ENCODE assay signal across 15 cellular contexts in genomic region chr19:8336072-8336569, GRCh38. TPM values are rescaled to one million over a fixed set of nuclear protein-coding genes. Genes with fewer than 3 reads are reported as not detected.
DNase-seq lines count a peak whose midpoint lies in the region; ATAC-seq, FAIRE-seq and TF ChIP-seq lines count a peak whose summit lies in the region.
"Had no signal": no experiment of that assay in that cellular context is flagged by ENCODE, and none has a peak within 500 bp of the region (broad histone marks: within the 10 kb centered on the region; RNA-seq: fewer than 3 reads in every experiment).

No MANE protein-coding gene starts in this region.

- POLR2A ChIA-PET in PC-9 (lab: Charles Lee; ENCODE audit: unreplicated experiment), result interaction anchor here (0.6 kb wide), 1 partner anchor 82 kb away, joined by 3 read pairs; no protein-coding TSS in a partner anchor

- H3K4me2 ChIP-seq in PC-9, result peak overlapping the region; percentile 70

- no peak for TF ChIP-seq POLR2A in suprapubic skin (IDR thresholded peaks at IDR 0.05)
- no peak for TF ChIP-seq POLR2A in GM12891 (IDR thresholded peaks at IDR 0.05; ENCODE audit: low read depth, low read length)

- no peaks in the 10 kb centered on the region for H3K27me3 ChIP-seq in PC-9 (ENCODE audit: insufficient read depth, low read depth)
- H3K27me3 ChIP-seq in suprapubic skin, result peaks cover 44% of the 10 kb centered on the region

- H4K20me1 ChIP-seq in PC-9 (ENCODE audit: insufficient read depth), result no peaks in the 10 kb centered on the region

- peak overlapping the region; percentile 58; the same call in 1 of the 2 replicates for H2AFZ ChIP-seq in PC-9

- 26% methylated on average over 20 of the region's 27 CpGs for WGBS in suprapubic skin

- peaks cover 90% of the 10 kb centered on the region for H3K27me3 Mint-ChIP-seq in activated naive CD4-positive, alpha-beta T cell treated with anti-CD3 and anti-CD28 coated beads, Interleukin-2, amount 10 ng/mL, durations not matched to agents 7 days and 5 days
- H3K27me3 Mint-ChIP-seq in endothelial cell (ENCODE audit: unreplicated experiment), result peaks cover 15% of the 10 kb centered on the region

- H3K9me3 ChIP-seq in PC-9 (ENCODE audit: insufficient read depth, low read depth) (no peaks in the 10 kb centered on the region), suprapubic skin (no peaks in the 10 kb centered on the region)
- H3K9me3 ChIP-seq: neutrophil had no signal

- no peaks in the 10 kb centered on the region for H3K79me2 ChIP-seq in PC-9 (ENCODE audit: low read depth)

- H3F3A ChIP-seq in PC-9 (ENCODE audit: insufficient read depth, low read depth), result peaks cover 14% of the 10 kb centered on the region

- H3K27ac Mint-ChIP-seq in activated naive CD4-positive, alpha-beta T cell treated with anti-CD3 and anti-CD28 coated beads, Interleukin-2, amount 10 ng/mL, durations not matched to agents 7 days and 5 days, result no peak overlapping the region
- no peak overlapping the region for H3K27ac Mint-ChIP-seq in endothelial cell (ENCODE audit: unreplicated experiment)
- H3K27ac Mint-ChIP-seq: CD4-positive, CD25-positive, alpha-beta regulatory T cell had no signal

- H3K9me2 ChIP-seq in PC-9 (ENCODE audit: insufficient read depth), result no peaks in the 10 kb centered on the region

- H3K36me3 Mint-ChIP-seq in activated naive CD4-positive, alpha-beta T cell treated with anti-CD3 and anti-CD28 coated beads, Interleukin-2, amount 10 ng/mL, durations not matched to agents 7 days and 5 days, result peaks cover 3% of the 10 kb centered on the region
- H3K36me3 Mint-ChIP-seq in endothelial cell (ENCODE audit: low read depth, unreplicated experiment), result peaks cover 19% of the 10 kb centered on the region

- no peak for TF ChIP-seq EP300 in suprapubic skin (IDR thresholded peaks at IDR 0.05)

- H3K9me3 Mint-ChIP-seq in activated naive CD4-positive, alpha-beta T cell treated with anti-CD3 and anti-CD28 coated beads, Interleukin-2, amount 10 ng/mL, durations not matched to agents 7 days and 5 days, result no peaks in the 10 kb centered on the region
- no peaks in the 10 kb centered on the region for H3K9me3 Mint-ChIP-seq in endothelial cell (ENCODE audit: unreplicated experiment)

- peak overlapping the region; percentile 66 for H3K4me3 Mint-ChIP-seq in activated naive CD4-positive, alpha-beta T cell treated with anti-CD3 and anti-CD28 coated beads, Interleukin-2, amount 10 ng/mL, durations not matched to agents 7 days and 5 days
- peak overlapping the region; percentile 66 for H3K4me3 Mint-ChIP-seq in endothelial cell (ENCODE audit: unreplicated experiment)

- peaks cover 8% of the 10 kb centered on the region for H3K4me1 Mint-ChIP-seq in activated naive CD4-positive, alpha-beta T cell treated with anti-CD3 and anti-CD28 coated beads, Interleukin-2, amount 10 ng/mL, durations not matched to agents 7 days and 5 days
- H3K4me1 Mint-ChIP-seq in endothelial cell (ENCODE audit: unreplicated experiment), result peaks cover 35% of the 10 kb centered on the region

- H3K36me3 ChIP-seq in PC-9 (ENCODE audit: low read depth) (no peaks in the 10 kb centered on the region), suprapubic skin (no peaks in the 10 kb centered on the region)
- H3K36me3 ChIP-seq: neutrophil had no signal

- intact Hi-C loops in PC-9 (cut with micrococcal nuclease; ENCODE audit: unreplicated experiment), result no loop called here

- no peak for ATAC-seq in HG02852 (IDR thresholded peaks at IDR 0.05; ENCODE audit: unreplicated experiment)

- no peak for DNase-seq in activated naive CD4-positive, alpha-beta T cell treated with anti-CD3 and anti-CD28 coated beads, Interleukin-2, amount 10 ng/mL, durations not matched to agents 7 days and 5 days
- no peak for DNase-seq in activated naive CD4-positive, alpha-beta T cell (lab: John Stamatoyannopoulos, UW)
- peak; percentile 53 to 56 for DNase-seq in PC-9
- no peak for DNase-seq in endothelial cell (ENCODE audit: low spot score)
- no peak for DNase-seq in suprapubic skin (ENCODE audit: low spot score in 2 of 2)
- DNase-seq in stimulated activated naive CD4-positive, alpha-beta T cell (lab: John Stamatoyannopoulos, UW), result no peak
- no peak for DNase-seq in GM12891 (ENCODE audit: insufficient read length, low spot score)
- DNase-seq: activated CD4-positive, alpha-beta T cell treated with anti-CD3 and anti-CD28 coated beads for 1 hour; aorta; NCI-H2081 had no signal

- H3K27ac ChIP-seq in PC-9 (0 out of 2 replicates have a peak overlapping the region, but pooled peaks have one; percentile 28), suprapubic skin (no peak overlapping the region)
- H3K27ac ChIP-seq: HL-60, neutrophil had no signal

- no peak for FAIRE-seq in GM12891 (lab: Jason Lieb, UNC)
- FAIRE-seq: islet of Langerhans had no signal

- H3K4me1 ChIP-seq in PC-9 (replicated peaks; ENCODE audit: insufficient read depth) (no peaks in the 10 kb centered on the region), suprapubic skin (peaks cover 27% of the 10 kb centered on the region)

- no peak for TF ChIP-seq CTCF in PC-9 (conservative IDR thresholded peaks at IDR 0.05)
- no peak for TF ChIP-seq CTCF in endothelial cell (IDR thresholded peaks at IDR 0.05; ENCODE audit: unreplicated experiment)
- TF ChIP-seq CTCF in suprapubic skin (IDR thresholded peaks at IDR 0.05), result no peak

- H3K4me3 ChIP-seq in PC-9, result peak overlapping the region; percentile 66; the same call in 1 of the 2 replicates
- H3K4me3 ChIP-seq in suprapubic skin, result peak overlapping the region; percentile 52

- BruUV-seq in PC-9 (replicated peaks; lab: Mats Ljungman, UMichigan), result no TSS peak

- CTCF ChIA-PET in activated naive CD4-positive, alpha-beta T cell treated with anti-CD3 and anti-CD28 coated beads, Interleukin-2, amount 10 ng/mL, durations not matched to agents 7 days and 5 days (lab: Charles Lee), result interaction anchor here (1.1 kb wide), 2 partner anchors 18 to 27 kb away, joined by 3 to 4 read pairs; no protein-coding TSS in a partner anchor
- CTCF ChIA-PET in PC-9 (lab: Charles Lee), result interaction anchor here (0.7 kb wide), 2 partner anchors 178 to 666 kb away, joined by 3 to 16 read pairs; partner anchors contain the start of gene ZNF414

TF ChIP-seq in GM12891, 5 proteins besides CTCF, POLR2A, EP300 and RAD21:
- TF ChIP-seq TAF1 (IDR thresholded peaks at IDR 0.05; ENCODE audit: low read depth, low read length), result no peak

RNA-seq across cellular contexts. Expression of gene KANK3, which starts 6.9 kb away (rescaled TPM):
- total RNA-seq in PC-9 (2021) (0.37 and 1.6 TPM in 2 replicates), endothelial cell (ENCODE audit: unreplicated experiment) (109 TPM), suprapubic skin (1 to 10 TPM in 3 of 4 donors, under 1 TPM in 1; 0.83 to 7.9 (median 4.3) TPM)
- polyA plus RNA-seq in GM12891 (2012; ENCODE audit: low read depth, missing spikeins), result 0.15 TPM

RNA-seq across cellular contexts. Expression of gene RPS28, which starts 14.8 kb away (rescaled TPM):
- 1,283 and 1,512 TPM in 2 replicates for total RNA-seq in PC-9 (2021)
- total RNA-seq in endothelial cell (ENCODE audit: unreplicated experiment), result 1,732 TPM
- 1,000 to 10,000 TPM in 1 of 4 donors, 100 to 1,000 TPM in 3; 464 to 1,363 (median 834) TPM for total RNA-seq in suprapubic skin
- polyA plus RNA-seq in GM12891 (2012; ENCODE audit: low read depth, missing spikeins), result 3,587 TPM

RNA-seq across cellular contexts. Expression of gene NDUFA7, which starts 14.9 kb away (rescaled TPM):
- total RNA-seq in PC-9 (2021) (49.8 and 61.7 TPM in 2 replicates), endothelial cell (ENCODE audit: unreplicated experiment) (39.9 TPM), suprapubic skin (10 to 100 TPM; 23.3 to 38.7 (median 25.2) TPM)
- polyA plus RNA-seq in GM12891 (2012; ENCODE audit: low read depth, missing spikeins), result 148 TPM

RNA-seq across cellular contexts. Expression of gene ANGPTL4, which starts 27.8 kb away (rescaled TPM):
- total RNA-seq in PC-9 (2021), result 0.30 TPM in 1 of 2 replicates, not detected in the other
- total RNA-seq in endothelial cell (ENCODE audit: unreplicated experiment), result 14.3 TPM
- 10 to 100 TPM; 15.3 to 56.4 (median 19.1) TPM for total RNA-seq in suprapubic skin
- polyA plus RNA-seq in GM12891 (2012; ENCODE audit: low read depth, missing spikeins), result 0.12 TPM
- total RNA-seq: CD4-positive, CD25-positive, alpha-beta regulatory T cell had no signal
- polyA plus RNA-seq: CD4-positive, CD25-positive, alpha-beta regulatory T cell had no signal

RNA-seq across cellular contexts. Expression of gene CD320, which starts 28.0 kb away (rescaled TPM):
- total RNA-seq in PC-9 (2021) (42.9 and 52.8 TPM in 2 replicates), endothelial cell (ENCODE audit: unreplicated experiment) (111 TPM), suprapubic skin (10 to 100 TPM; 11.8 to 41.0 (median 22.3) TPM)
- polyA plus RNA-seq in GM12891 (2012; ENCODE audit: low read depth, missing spikeins), result 25.6 TPM

Comparison
In these comparisons a context has a peak if more than half of its experiments do, and no peak if none do; other contexts are left out.
1. DNase-seq: peak in PC-9 (2 of 2); none in activated naive CD4-positive, alpha-beta T cell treated with anti-CD3 and anti-CD28 coated beads, Interleukin-2, amount 10 ng/mL, durations not matched to agents 7 days and 5 days (single experiment), activated naive CD4-positive, alpha-beta T cell (0 of 4), endothelial cell (single experiment), suprapubic skin (0 of 2), stimulated activated naive CD4-positive, alpha-beta T cell (0 of 6) and GM12891 (single experiment).
2. RNA of gene KANK3, which starts 6.9 kb away (total RNA-seq): 109 TPM in endothelial cell (single experiment); 0.83 to 7.9 TPM in suprapubic skin and 0.37 to 1.6 TPM in PC-9; every median in the first group is over 10 times any median in the second.